8 cellular contexts compared by ENCODE assay signal in genomic region chr3:52277071-52277964, GRCh38. TPM values are rescaled to one million over a fixed set of nuclear protein-coding genes. Genes with fewer than 3 reads are reported as not detected.
DNase-seq lines count a peak whose midpoint lies in the region; ATAC-seq and TF ChIP-seq lines count a peak whose summit lies in the region.

No MANE protein-coding gene starts in this region.

- no peak for TF ChIP-seq CTCF in HL-60 (IDR thresholded peaks at IDR 0.05; ENCODE audit: insufficient read depth, low read length)
- TF ChIP-seq CTCF in type B pancreatic cell (conservative IDR thresholded peaks at IDR 0.05): no peak

- peak overlapping the region; percentile 86 for H3K4me3 ChIP-seq in HL-60 (replicated peaks; ENCODE audit: insufficient read depth, low read length)

- no peaks in the 10 kb centered on the region for H3K27me3 Mint-ChIP-seq in type B pancreatic cell

- peaks cover 54 to 70% of the 10 kb centered on the region in 2 donors for H3K36me3 Mint-ChIP-seq in activated naive CD4-positive, alpha-beta T cell treated with anti-CD3 and anti-CD28 coated beads, Interleukin-2, amount 50 U/mL, for 72 hours
- H3K36me3 Mint-ChIP-seq in type B pancreatic cell: peaks cover 31% of the 10 kb centered on the region

- H3K4me1 Mint-ChIP-seq in type B pancreatic cell (ENCODE audit: unreplicated experiment): peaks cover 28% of the 10 kb centered on the region

- DNase-seq in ELR (ENCODE audit: low read depth) (peak; percentile 80), HL-60 (ENCODE audit: low read depth in 1 of 2, low spot score in 1 of 2) (peak in 1 of 2 experiments; percentile 67), SKM-1 (lab: John Stamatoyannopoulos, UW; ENCODE audit: unreplicated experiment) (peak; percentile 30), Right ventricle myocardium superior (peak; percentile 90), pons (ENCODE audit: low spot score) (peak; percentile 70), type B pancreatic cell (ENCODE audit: extremely low spot score, unreplicated experiment) (no peak), NCI-H446 treated with DMSO at 0.1 percent for 48 hours (lab: John Stamatoyannopoulos, UW) (no peak)
- DNase-seq in activated naive CD4-positive, alpha-beta T cell treated with anti-CD3 and anti-CD28 coated beads, Interleukin-2, amount 50 U/mL, for 72 hours (ENCODE audit: low spot score in 2 of 2): peak; percentile 77 to 80

- peak overlapping the region; percentile 89 to 99 for H3K27ac Mint-ChIP-seq in activated naive CD4-positive, alpha-beta T cell treated with anti-CD3 and anti-CD28 coated beads, Interleukin-2, amount 50 U/mL, for 72 hours
- H3K27ac Mint-ChIP-seq in type B pancreatic cell: peak overlapping the region; percentile 98

- H3K27ac ChIP-seq in HL-60 (replicated peaks): peak overlapping the region; percentile 92

- peak overlapping the region; percentile 98 for H3K4me3 Mint-ChIP-seq in type B pancreatic cell

- intact Hi-C loops in Right ventricle myocardium superior (cut with DNase I): loop anchor here (5.0 kb wide), 1 partner anchor 40 kb away; the partner anchor contains the start of gene TWF2

- no peaks in the 10 kb centered on the region for H3K27me3 ChIP-seq in HL-60 (ENCODE audit: insufficient read depth, poor library complexity, severe bottlenecking)

- peak; percentile 37 to 54 for ATAC-seq in activated naive CD4-positive, alpha-beta T cell treated with anti-CD3 and anti-CD28 coated beads, Interleukin-2, amount 50 U/mL, for 72 hours
- ATAC-seq in Right ventricle myocardium superior (ENCODE audit: poor library complexity): peak; percentile 57

- H3K9me3 Mint-ChIP-seq in activated naive CD4-positive, alpha-beta T cell treated with anti-CD3 and anti-CD28 coated beads, Interleukin-2, amount 50 U/mL, for 72 hours: no peaks in the 10 kb centered on the region
- H3K9me3 Mint-ChIP-seq in type B pancreatic cell: no peaks in the 10 kb centered on the region

RNA-seq across cellular contexts. Expression of gene WDR82, which starts 1.1 kb away (rescaled TPM):
- 100 to 1,000 TPM in 1 of 2 donors, 10 to 100 TPM in 1; 96.6 to 129 TPM for total RNA-seq in activated naive CD4-positive, alpha-beta T cell treated with anti-CD3 and anti-CD28 coated beads, Interleukin-2, amount 50 U/mL, for 72 hours
- 61.0 TPM for total RNA-seq in Right ventricle myocardium superior
- total RNA-seq in type B pancreatic cell (ENCODE audit: low replicate concordance): 74.2 and 96.8 TPM in 2 replicates

RNA-seq across cellular contexts. Expression of gene GLYCTK, which starts 10.3 kb away (rescaled TPM):
- 10 to 100 TPM; 20.4 to 24.1 TPM for total RNA-seq in activated naive CD4-positive, alpha-beta T cell treated with anti-CD3 and anti-CD28 coated beads, Interleukin-2, amount 50 U/mL, for 72 hours
- total RNA-seq in Right ventricle myocardium superior: 5.3 TPM
- 29.7 and 50.5 TPM in 2 replicates for total RNA-seq in type B pancreatic cell (ENCODE audit: low replicate concordance)

RNA-seq across cellular contexts. Expression of gene PPM1M, which starts 31.8 kb away (rescaled TPM):
- total RNA-seq in activated naive CD4-positive, alpha-beta T cell treated with anti-CD3 and anti-CD28 coated beads, Interleukin-2, amount 50 U/mL, for 72 hours: 10 to 100 TPM; 52.3 to 74.1 TPM
- total RNA-seq in Right ventricle myocardium superior: 8.4 TPM
- total RNA-seq in type B pancreatic cell (ENCODE audit: low replicate concordance): 5.2 and 8.0 TPM in 2 replicates

RNA-seq across cellular contexts. Expression of gene TWF2, which starts 38.4 kb away (rescaled TPM):
- total RNA-seq in activated naive CD4-positive, alpha-beta T cell treated with anti-CD3 and anti-CD28 coated beads, Interleukin-2, amount 50 U/mL, for 72 hours: 100 to 1,000 TPM in 1 of 2 donors, 10 to 100 TPM in 1; 75.8 to 139 TPM
- total RNA-seq in Right ventricle myocardium superior (131 TPM), type B pancreatic cell (ENCODE audit: low replicate concordance) (33.7 and 39.3 TPM in 2 replicates)

RNA-seq across cellular contexts. Expression of gene DNAH1, which starts 38.8 kb away (rescaled TPM):
- total RNA-seq in activated naive CD4-positive, alpha-beta T cell treated with anti-CD3 and anti-CD28 coated beads, Interleukin-2, amount 50 U/mL, for 72 hours: 10 to 100 TPM; 17.5 to 19.8 TPM
- total RNA-seq in Right ventricle myocardium superior (1.9 TPM), type B pancreatic cell (ENCODE audit: low replicate concordance) (2.6 and 7.3 TPM in 2 replicates)

Comparison
In these comparisons a context has a peak if more than half of its experiments do, and no peak if none do; other contexts are left out.
1. DNase-seq: peak in ELR (single experiment), SKM-1 (single experiment), activated naive CD4-positive, alpha-beta T cell treated with anti-CD3 and anti-CD28 coated beads, Interleukin-2, amount 50 U/mL, for 72 hours (2 of 2), Right ventricle myocardium superior (single experiment) and pons (single experiment); none in type B pancreatic cell (single experiment) and NCI-H446 treated with DMSO at 0.1 percent for 48 hours (single experiment).